ENCODE assay signal across 10 cellular contexts in the genomic region with DNA sequence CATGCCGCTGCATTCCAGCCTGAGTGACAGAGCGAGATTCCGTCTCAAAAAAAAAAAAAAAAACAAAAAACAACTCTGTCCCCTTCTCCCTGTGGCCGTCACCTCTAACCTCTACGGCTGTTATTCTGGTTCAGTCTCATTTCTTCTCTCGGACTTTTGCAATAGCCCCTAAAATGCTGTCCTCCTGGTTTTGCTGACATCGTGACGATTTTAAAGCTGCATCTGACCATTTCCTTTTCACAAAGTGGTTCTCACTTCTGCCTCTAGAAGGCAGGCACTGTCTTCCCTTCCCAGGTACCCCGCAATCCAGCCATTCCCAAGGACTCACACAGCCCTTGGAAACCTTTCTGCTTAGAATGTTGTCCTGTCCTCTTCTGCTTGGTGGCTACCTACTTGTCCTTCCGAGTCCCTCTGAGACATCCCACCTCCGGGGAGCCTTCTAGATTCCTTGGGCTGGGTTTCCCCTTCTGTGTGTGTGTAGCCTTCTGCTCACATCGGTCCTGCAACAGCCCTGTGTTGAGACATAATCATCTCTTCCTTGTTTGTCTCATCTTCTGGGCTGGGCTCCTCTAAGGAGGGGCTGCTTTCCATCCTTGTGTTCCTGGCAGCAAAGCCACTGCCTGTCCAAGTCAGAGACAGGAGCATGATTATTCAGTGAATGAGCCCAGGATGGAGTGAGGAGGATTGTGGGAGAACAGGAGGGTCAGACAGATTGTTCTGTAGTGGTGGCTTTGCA.
DNase-seq lines count a peak whose midpoint lies in the region; ATAC-seq, FAIRE-seq and TF ChIP-seq lines count a peak whose summit lies in the region.
"Had no signal": no experiment of that assay in that cellular context is flagged by ENCODE, and none has a peak within 500 bp of the region (broad histone marks: within the 10 kb centered on the region; RNA-seq: fewer than 3 reads in every experiment).

No MANE protein-coding gene starts in this region.

- intact Hi-C loops in kidney (cut with DNase I): no loop called here

- peaks cover 19% of the 10 kb centered on the region for H3K27me3 Mint-ChIP-seq in nephron progenitor cell (ENCODE audit: low read depth, poor library complexity)

- TF ChIP-seq CTCF in BJ (IDR thresholded peaks at IDR 0.05; ENCODE audit: insufficient read depth, low read depth, low read length) (peak; percentile 25), nephron progenitor cell (IDR thresholded peaks at IDR 0.05) (no peak), kidney (IDR thresholded peaks at IDR 0.05; ENCODE audit: borderline replicate concordance, extremely low read depth, insufficient read depth) (no peak)

- POLR2A ChIA-PET in BJ (lab: Charles Lee): interaction anchor here (0.7 kb wide), 1 partner anchor 159 kb away, joined by 6 read pairs; no protein-coding TSS in a partner anchor

- CTCF ChIA-PET in BJ (lab: Yijun Ruan, JAX): interaction anchor here (1.0 to 1.7 kb wide), 3 partner anchors 9 to 154 kb away, joined by 3 to 5 read pairs (median 5); no protein-coding TSS in a partner anchor

- H3K27ac Mint-ChIP-seq in nephron progenitor cell: peak overlapping the region; percentile 90

- no peaks in the 10 kb centered on the region for H3K36me3 ChIP-seq in BJ (ENCODE audit: control insufficient read depth, insufficient read depth, low read length)
- H3K36me3 ChIP-seq in kidney (ENCODE audit: control insufficient read depth in 1 of 2, insufficient read depth in 2 of 2, low read length in 2 of 2): no peaks in the 10 kb centered on the region

- no peak for FAIRE-seq in kidney (lab: Jason Lieb, UNC)

- no peak for DNase-seq in BJ (ENCODE audit: low read depth)
- DNase-seq in HT-29 (ENCODE audit: low spot score): peak; percentile 40
- no peak for DNase-seq in nephron progenitor cell
- no peak for DNase-seq in activated effector memory CD4-positive, alpha-beta T cell treated with anti-CD3 and anti-CD28 coated beads, Interleukin-2, amount 50 U/mL, for 16 hours
- no peak for DNase-seq in kidney
- no peak for DNase-seq in A172 (ENCODE audit: low spot score)
- DNase-seq: activated effector memory CD4-positive, alpha-beta T cell treated with Interleukin-2 at 50 U/mL for 16 hours; NCI-H1436 treated with DMSO at 0.1 percent for 48 hours had no signal

- H3K9ac ChIP-seq in kidney (ENCODE audit: low read length in 2 of 2): no peak overlapping the region

- peak overlapping the region; percentile 22 for H3K4me3 Mint-ChIP-seq in nephron progenitor cell

- no peak overlapping the region for H3K4me3 ChIP-seq in BJ (ENCODE audit: low read depth, low read length)
- H3K4me3 ChIP-seq in kidney (ENCODE audit: low read length in 2 of 2): no peak overlapping the region

- H3K4me1 Mint-ChIP-seq in nephron progenitor cell: peaks cover 58% of the 10 kb centered on the region

- H3K27me3 ChIP-seq in BJ (ENCODE audit: control insufficient read depth, insufficient read depth, low read length): no peaks in the 10 kb centered on the region

- H3K9me3 Mint-ChIP-seq in nephron progenitor cell: peaks cover 2% of the 10 kb centered on the region

- H3K9me3 ChIP-seq in kidney (ENCODE audit: control insufficient read depth in 1 of 2, low read length in 2 of 2): no peaks in the 10 kb centered on the region

- peak; percentile 38 for ATAC-seq in esophagus mucosa
- ATAC-seq in HG02840 (IDR thresholded peaks at IDR 0.05; ENCODE audit: low FRiP score, unreplicated experiment): no peak

- peaks cover 8% of the 10 kb centered on the region for H3K36me3 Mint-ChIP-seq in nephron progenitor cell (ENCODE audit: low read depth)

- peaks cover 3 to 15% of the 10 kb centered on the region in 2 donors for H3K4me1 ChIP-seq in kidney (ENCODE audit: control insufficient read depth in 1 of 2, insufficient read depth in 1 of 2, low read depth in 1 of 2, low read length in 2 of 2)

- H3K27ac ChIP-seq in kidney (ENCODE audit: low read depth in 2 of 2, low read length in 2 of 2): no peak overlapping the region
